ENCODE assay signal across 19 cellular contexts in the genomic region with DNA sequence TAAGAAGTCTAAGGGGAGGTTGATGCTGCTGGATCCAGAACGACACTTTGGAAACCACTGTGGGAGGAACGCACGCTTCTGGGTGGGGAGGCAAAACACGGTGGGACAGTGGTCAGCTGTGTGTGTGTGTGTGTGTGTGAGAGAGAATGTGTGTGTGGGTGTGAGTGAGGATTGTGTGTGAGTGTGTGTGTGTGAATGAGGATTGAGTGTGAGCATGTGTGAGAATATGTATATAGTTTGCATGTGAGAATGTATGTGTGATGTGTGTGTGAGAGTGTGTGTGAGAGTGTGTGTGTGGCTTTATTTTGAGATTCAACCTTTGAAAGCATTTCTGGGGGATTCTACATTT. TPM values are rescaled to one million over a fixed set of nuclear protein-coding genes. Genes with fewer than 3 reads are reported as not detected.
DNase-seq lines count a peak whose midpoint lies in the region; ATAC-seq and TF ChIP-seq lines count a peak whose summit lies in the region.
"Had no signal": no experiment of that assay in that cellular context is flagged by ENCODE, and none has a peak within 500 bp of the region (broad histone marks: within the 10 kb centered on the region; RNA-seq: fewer than 3 reads in every experiment).

No MANE protein-coding gene starts in this region.

- TF ChIP-seq CTCF in HCT116 (IDR thresholded peaks at IDR 0.05 in 2 of 3, conservative IDR thresholded peaks at IDR 0.05 in 1 of 3; ENCODE audit: borderline replicate concordance in 1 of 3, insufficient read depth in 1 of 3, low read depth in 2 of 3, low read length in 2 of 3) (no peak), chondrocyte (IDR thresholded peaks at IDR 0.05) (no peak), stomach (IDR thresholded peaks at IDR 0.05) (no peak)

- H2BK120ac ChIP-seq in mesendoderm (ENCODE audit: low read depth, low read length) = no peak overlapping the region

- peak overlapping the region; percentile 2 for H3K4me3 Mint-ChIP-seq in chondrocyte (ENCODE audit: unreplicated experiment)
- H3K4me3 Mint-ChIP-seq: immature natural killer cell had no signal

- H3K9me3 ChIP-seq in HCT116 (ENCODE audit: control insufficient read depth in 1 of 2, insufficient read depth in 1 of 2, low read depth in 1 of 2, low read length in 2 of 2) = peaks cover 0 to 5% of the 10 kb centered on the region in 2 experiments; a peak in 1 of 4 replicates
- peaks cover 0 to 14% (median 2%) of the 10 kb centered on the region in 4 donors for H3K9me3 ChIP-seq in stomach
- H3K9me3 ChIP-seq: Peyer's patch had no signal

- H3K4ac ChIP-seq in mesendoderm (ENCODE audit: low read depth, low read length) = no peak overlapping the region

- H3K36me3 Mint-ChIP-seq in chondrocyte (ENCODE audit: low read depth) = peaks cover 3% of the 10 kb centered on the region
- H3K36me3 Mint-ChIP-seq: T-cell had no signal

- RAD21 ChIA-PET in HCT116 (lab: Charles Lee; ENCODE audit: low non-redundant PET in 1 of 2, low total read pairs in 2 of 2, uncharacterized antibody in 2 of 2, unreplicated experiment in 2 of 2) = no interaction called here

- H2BK15ac ChIP-seq in mesendoderm (replicated peaks; ENCODE audit: low read depth) = no peak overlapping the region

- H3K4me1 Mint-ChIP-seq in chondrocyte (ENCODE audit: low read depth) = peaks cover 8% of the 10 kb centered on the region

- intact Hi-C loops in HCT116 (cut with micrococcal nuclease) = no loop called here
- intact Hi-C loops in stomach (cut with DNase I; ENCODE audit: low total_unique reads) = no loop called here

- no peak for TF ChIP-seq POLR2A in HCT116 (IDR thresholded peaks at IDR 0.05; ENCODE audit: borderline replicate concordance, extremely low read depth, insufficient read depth, insufficient read length)
- no peak for TF ChIP-seq POLR2A in stomach (IDR thresholded peaks at IDR 0.05)

- H3K27ac Mint-ChIP-seq in chondrocyte (ENCODE audit: unreplicated experiment) = no peak overlapping the region
- H3K27ac Mint-ChIP-seq: immature natural killer cell had no signal

- H3K79me2 ChIP-seq in HCT116 (ENCODE audit: insufficient read depth, low read length) (no peaks in the 10 kb centered on the region), mesendoderm (ENCODE audit: control insufficient read depth, insufficient read depth, low read length) (no peaks in the 10 kb centered on the region)

- H3K79me1 ChIP-seq in mesendoderm (ENCODE audit: low read length) = no peaks in the 10 kb centered on the region

- H4K5ac ChIP-seq in mesendoderm (ENCODE audit: low read length) = no peak overlapping the region

- H3K4me3 ChIP-seq in HCT116 (replicated peaks in 1 of 2; ENCODE audit: low read depth in 1 of 2, low read length in 2 of 2) (peak overlapping the region; percentile 33 to 53), mesendoderm (ENCODE audit: low read length) (no peak overlapping the region), stomach (peak overlapping the region in 3 of 4 donors; percentile 47 to 55 (median 49))

- no peak overlapping the region for H3K56ac ChIP-seq in mesendoderm (ENCODE audit: low read length)

- peaks cover 49% of the 10 kb centered on the region for H3K27me3 Mint-ChIP-seq in chondrocyte (ENCODE audit: low read depth)

- H3K18ac ChIP-seq in mesendoderm (ENCODE audit: low read length) = no peak overlapping the region

- CTCF ChIA-PET in HCT116 (lab: Charles Lee) = no interaction called here

- peak overlapping the region; percentile 59 for H3K23ac ChIP-seq in mesendoderm (ENCODE audit: low read length)

- H3K4me1 ChIP-seq in HCT116 (ENCODE audit: control insufficient read depth in 1 of 2, insufficient read depth in 2 of 2, low read length in 2 of 2) = peaks cover 0 to 18% of the 10 kb centered on the region in 2 experiments; a peak in 1 of 4 replicates
- no peaks in the 10 kb centered on the region for H3K4me1 ChIP-seq in mesendoderm (ENCODE audit: control insufficient read depth, low read depth, low read length)
- H3K4me1 ChIP-seq in stomach = peaks cover 13 to 16% (median 15%) of the 10 kb centered on the region in 4 donors

- H3K27ac ChIP-seq in HCT116 (ENCODE audit: low read depth, low read length) (no peak overlapping the region), mesendoderm (ENCODE audit: low read depth, low read length) (no peak overlapping the region), stomach (no peak overlapping the region), caudate nucleus (ENCODE audit: low read depth, low read length) (no peak overlapping the region)
- H3K27ac ChIP-seq: dorsolateral prefrontal cortex, upper lobe of left lung had no signal

- H3K27me3 ChIP-seq in HCT116 (ENCODE audit: insufficient read depth, low read length) = no peaks in the 10 kb centered on the region
- peaks cover 6% of the 10 kb centered on the region for H3K27me3 ChIP-seq in mesendoderm (ENCODE audit: insufficient read depth, low read length, poor library complexity)
- peaks cover 0 to 68% (median 26%) of the 10 kb centered on the region in 3 donors for H3K27me3 ChIP-seq in stomach

- H3K9ac ChIP-seq in HCT116 (ENCODE audit: low read length) (0 out of 2 replicates have a peak overlapping the region, but pooled peaks have one; percentile 33), mesendoderm (ENCODE audit: low read length) (no peak overlapping the region)

- no peaks in the 10 kb centered on the region for H3K9me2 ChIP-seq in HCT116 (ENCODE audit: insufficient read depth)

- POLR2A ChIA-PET in HCT116 (lab: Charles Lee) = no interaction called here

- H2AK5ac ChIP-seq in mesendoderm (ENCODE audit: low read length) = no peak overlapping the region

- TF ChIP-seq RAD21 in HCT116 (IDR thresholded peaks at IDR 0.05; ENCODE audit: low read depth) = no peak

- DNase-seq in HCT116 (ENCODE audit: low read depth, low spot score) (no peak), chondrocyte (ENCODE audit: low spot score) (no peak), mesendoderm (no peak), stomach (no peak), caudate nucleus (lab: John Stamatoyannopoulos, UW) (no peak)
- DNase-seq: activated CD4-positive, CD25-positive, alpha-beta regulatory T cell; amygdala; dorsolateral prefrontal cortex; immature natural killer cell; Kasumi-1; NCI-H1436 treated with DMSO at 0.1 percent for 48 hours; NCI-H510A; T-cell had no signal

- peak overlapping the region; percentile 22 for H2AFZ ChIP-seq in HCT116 (ENCODE audit: low read depth, low read length, poor library complexity, severe bottlenecking)

- H4K8ac ChIP-seq in mesendoderm (ENCODE audit: low read depth, low read length) = no peak overlapping the region

- H4K20me1 ChIP-seq in HCT116 (ENCODE audit: insufficient read depth) = no peaks in the 10 kb centered on the region

- WGBS in mesendoderm (ENCODE audit: extremely low coverage, insufficient coverage, low lambda C conversion rate) = no CpG with 5 or more reads among the region's 4 CpGs
- WGBS in stomach, 5 donors = 67 to 74% (median 73%) methylated on average over 4 of the region's 4 CpGs

- TF ChIP-seq EP300 in stomach (IDR thresholded peaks at IDR 0.05) = no peak

- H3K36me3 ChIP-seq in HCT116 (ENCODE audit: control insufficient read depth in 1 of 2, insufficient read depth in 2 of 2, low read length in 2 of 2) (no peaks in the 10 kb centered on the region), mesendoderm (ENCODE audit: control insufficient read depth, insufficient read depth, low read length) (no peaks in the 10 kb centered on the region), stomach (no peaks in the 10 kb centered on the region)
- H3K36me3 ChIP-seq: Peyer's patch, upper lobe of left lung had no signal

- H3K4me2 ChIP-seq in HCT116 (ENCODE audit: low read length) (peak overlapping the region; percentile 76), mesendoderm (ENCODE audit: low read length) (no peak overlapping the region)

- ATAC-seq in HCT116 (no peak), GM19351 (IDR thresholded peaks at IDR 0.05; ENCODE audit: unreplicated experiment) (no peak), HG03025 (IDR thresholded peaks at IDR 0.05; ENCODE audit: low FRiP score, unreplicated experiment) (no peak)

- peaks cover 6% of the 10 kb centered on the region for H3K9me3 Mint-ChIP-seq in chondrocyte (ENCODE audit: low read depth)

- no TSS peak for BruUV-seq in HCT116 (replicated peaks; lab: Mats Ljungman, UMichigan)

- no peak overlapping the region for H2BK5ac ChIP-seq in mesendoderm (ENCODE audit: low read length)

TF ChIP-seq in HCT116, 20 proteins besides CTCF, POLR2A, EP300 and RAD21 (continues in another document):
- TF ChIP-seq SP1 (IDR thresholded peaks at IDR 0.05; ENCODE audit: low read depth) (no peak), SRF (IDR thresholded peaks at IDR 0.05; ENCODE audit: low read depth) (no peak), ELF1 (IDR thresholded peaks at IDR 0.05; ENCODE audit: borderline replicate concordance, low read depth) (no peak), EZH2phosphoT487 (IDR thresholded peaks at IDR 0.05; ENCODE audit: borderline replicate concordance) (no peak)
- TF ChIP-seq, protein P1, sequence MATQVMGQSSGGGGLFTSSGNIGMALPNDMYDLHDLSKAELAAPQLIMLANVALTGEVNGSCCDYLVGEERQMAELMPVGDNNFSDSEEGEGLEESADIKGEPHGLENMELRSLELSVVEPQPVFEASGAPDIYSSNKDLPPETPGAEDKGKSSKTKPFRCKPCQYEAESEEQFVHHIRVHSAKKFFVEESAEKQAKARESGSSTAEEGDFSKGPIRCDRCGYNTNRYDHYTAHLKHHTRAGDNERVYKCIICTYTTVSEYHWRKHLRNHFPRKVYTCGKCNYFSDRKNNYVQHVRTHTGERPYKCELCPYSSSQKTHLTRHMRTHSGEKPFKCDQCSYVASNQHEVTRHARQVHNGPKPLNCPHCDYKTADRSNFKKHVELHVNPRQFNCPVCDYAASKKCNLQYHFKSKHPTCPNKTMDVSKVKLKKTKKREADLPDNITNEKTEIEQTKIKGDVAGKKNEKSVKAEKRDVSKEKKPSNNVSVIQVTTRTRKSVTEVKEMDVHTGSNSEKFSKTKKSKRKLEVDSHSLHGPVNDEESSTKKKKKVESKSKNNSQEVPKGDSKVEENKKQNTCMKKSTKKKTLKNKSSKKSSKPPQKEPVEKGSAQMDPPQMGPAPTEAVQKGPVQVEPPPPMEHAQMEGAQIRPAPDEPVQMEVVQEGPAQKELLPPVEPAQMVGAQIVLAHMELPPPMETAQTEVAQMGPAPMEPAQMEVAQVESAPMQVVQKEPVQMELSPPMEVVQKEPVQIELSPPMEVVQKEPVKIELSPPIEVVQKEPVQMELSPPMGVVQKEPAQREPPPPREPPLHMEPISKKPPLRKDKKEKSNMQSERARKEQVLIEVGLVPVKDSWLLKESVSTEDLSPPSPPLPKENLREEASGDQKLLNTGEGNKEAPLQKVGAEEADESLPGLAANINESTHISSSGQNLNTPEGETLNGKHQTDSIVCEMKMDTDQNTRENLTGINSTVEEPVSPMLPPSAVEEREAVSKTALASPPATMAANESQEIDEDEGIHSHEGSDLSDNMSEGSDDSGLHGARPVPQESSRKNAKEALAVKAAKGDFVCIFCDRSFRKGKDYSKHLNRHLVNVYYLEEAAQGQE (IDR thresholded peaks at IDR 0.05; ENCODE audit: low read depth) = no peak

RNA-seq across cellular contexts. Expression of gene SLC15A1, which starts 0.4 kb away (rescaled TPM):
- total RNA-seq in HCT116 (2021; ENCODE audit: unreplicated experiment) (2.6 TPM), chondrocyte (not detected in 3 replicates), stomach (1 to 10 TPM in 1 of 5 donors, not detected in 4; 9.9 TPM)
- 2.3 and 2.9 TPM in 2 replicates for polyA plus RNA-seq in HCT116 (2012)
- polyA plus RNA-seq in mesendoderm (2013, experiment 1 of 2) = 0.34 TPM
- 0.39 TPM for polyA plus RNA-seq in mesendoderm (2013, experiment 2 of 2)
- polyA plus RNA-seq in stomach = under 1 TPM in 2 of 3 donors, not detected in 1; 0.15 to 0.19 TPM
- total RNA-seq: G401, mononuclear cell had no signal
- polyA plus RNA-seq: immature natural killer cell had no signal
